Comparison of ENCODE assay signal across 17 cellular contexts in genomic region chr11:10938650-10939387, GRCh38.
"Had no signal": no experiment of that assay in that cellular context is flagged by ENCODE, and none has a peak within 500 bp of the region (broad histone marks: within the 10 kb centered on the region; RNA-seq: fewer than 3 reads in every experiment).

No MANE protein-coding gene starts in this region.

- FAIRE-seq: colon, urothelium cell line had no signal

- H3K4me2 ChIP-seq: hepatocyte had no signal

- H3K36me3 ChIP-seq: ovary, stomach had no signal

- H3K36me3 Mint-ChIP-seq: naive thymus-derived CD8-positive, alpha-beta T cell; type B pancreatic cell had no signal

- H3K4me3 ChIP-seq: hepatocyte, ovary, stomach had no signal

- H3K4me3 Mint-ChIP-seq: naive thymus-derived CD8-positive, alpha-beta T cell; type B pancreatic cell had no signal

- ATAC-seq: left lobe of liver; naive thymus-derived CD8-positive, alpha-beta T cell; right cardiac atrium had no signal

- H3K27me3 ChIP-seq: hepatocyte, ovary, stomach had no signal

- H2AFZ ChIP-seq: hepatocyte had no signal

- H3K27ac Mint-ChIP-seq: type B pancreatic cell had no signal

- H3K27ac ChIP-seq: hepatocyte, ovary, stomach had no signal

- H3K9me3 Mint-ChIP-seq: naive thymus-derived CD8-positive, alpha-beta T cell; type B pancreatic cell had no signal

- DNase-seq: cerebellar nuclear complex; dermis blood vessel endothelial cell; foreskin melanocyte; head of caudate nucleus; kidney glomerular epithelial cell; mammary epithelial cell; naive thymus-derived CD8-positive, alpha-beta T cell; ovary; right cardiac atrium; stimulated activated CD4-positive, alpha-beta T cell treated with anti-CD3 and anti-CD28 coated beads, Interleukin-4, amount 100 ng/mL, for 1 hour; stimulated activated naive CD4-positive, alpha-beta T cell; stomach had no signal

- H3K9me3 ChIP-seq: ovary, stomach had no signal

- H3K79me2 ChIP-seq: hepatocyte had no signal
